In the genomic region with DNA sequence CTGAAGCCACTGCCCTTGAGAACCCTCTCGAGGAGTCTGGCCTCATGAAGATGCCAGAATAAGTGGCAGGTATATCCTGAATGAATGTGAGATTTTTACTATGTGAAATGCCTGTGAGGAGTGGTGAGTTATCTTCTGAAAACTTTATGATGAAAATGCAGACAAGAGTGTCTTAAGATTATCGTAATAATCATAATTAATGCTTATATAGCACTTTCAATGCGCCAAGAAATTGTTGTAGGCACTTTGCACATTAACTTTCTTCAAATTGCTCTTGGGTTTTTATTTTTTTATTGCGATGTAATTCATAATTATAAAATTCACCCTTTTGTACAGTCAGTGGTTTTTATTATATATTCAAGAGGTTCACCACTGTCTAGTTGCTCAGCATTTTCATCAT, we compare ENCODE assay signal across 8 cellular contexts.
DNase-seq lines count a peak whose midpoint lies in the region; ATAC-seq and TF ChIP-seq lines count a peak whose summit lies in the region.
"Not testable (repeated sequence)": the region's sequence is repeated elsewhere in the genome, so short reads cannot be mapped to it uniquely, and the experiment has no call there.

No MANE protein-coding gene starts in this region.

- not testable (repeated sequence) for ATAC-seq in WTC11; activated T-helper 17 cell treated with anti-CD3 and anti-CD28 coated beads, Interleukin-2, amount 50 U/mL, for 72 hours (replicated peaks); central memory CD8-positive, alpha-beta T cell (replicated peaks; ENCODE audit: extremely low read depth, poor library complexity, severe bottlenecking); stimulated activated naive B cell treated with anti-CD40 and anti-IgM and Interleukin-4, amounts not matched to agents 10 μg/mL and 1 μg/mL and 100 μg/mL, for 72 hours (replicated peaks)

- H3K27ac Mint-ChIP-seq in WTC11 = not testable (repeated sequence)
- peak overlapping the region; percentile 70 for H3K27ac Mint-ChIP-seq in activated T-helper 17 cell treated with anti-CD3 and anti-CD28 coated beads, Interleukin-2, amount 50 U/mL, for 72 hours
- peak overlapping the region; percentile 93 for H3K27ac Mint-ChIP-seq in central memory CD8-positive, alpha-beta T cell (ENCODE audit: low read depth)
- peak overlapping the region in 3 of 6 donors; percentile 90 to 95 (median 91) for H3K27ac Mint-ChIP-seq in immature natural killer cell
- H3K27ac Mint-ChIP-seq in stimulated activated naive B cell treated with anti-CD40 and anti-IgM and Interleukin-4, amounts not matched to agents 10 μg/mL and 1 μg/mL and 100 μg/mL, for 72 hours = peak overlapping the region; percentile 89

- not testable (repeated sequence) for H3K27me3 ChIP-seq in OCI-LY1 (ENCODE audit: insufficient read depth, low read length)

- not testable (repeated sequence) for DNase-seq in AG04449 (ENCODE audit: low read depth, low spot score); WTC11 (ENCODE audit: low spot score); central memory CD8-positive, alpha-beta T cell (ENCODE audit: low spot score in 2 of 2); immature natural killer cell; stimulated activated naive B cell treated with anti-CD40 and anti-IgM and Interleukin-4, amounts not matched to agents 10 μg/mL and 1 μg/mL and 100 μg/mL, for 72 hours

- POLR2A ChIA-PET in AG04449 (lab: Yijun Ruan, JAX); WTC11 (lab: Charles Lee): not testable (repeated sequence)

- peak overlapping the region; percentile 93; the same call in 1 of the 2 replicates for H3K4me3 ChIP-seq in AG04449 (ENCODE audit: low read depth, low read length)
- peak overlapping the region; percentile 36; the same call in 1 of the 2 replicates for H3K4me3 ChIP-seq in GM08714 (ENCODE audit: low read length)
- H3K4me3 ChIP-seq in OCI-LY1 (ENCODE audit: low read depth, low read length, poor library complexity, severe bottlenecking) = peak overlapping the region; percentile 99

- not testable (repeated sequence) for H3K27ac ChIP-seq in OCI-LY1 (ENCODE audit: low read depth, low read length, poor library complexity, severe bottlenecking)

- not testable (repeated sequence) for H3K9me3 Mint-ChIP-seq in WTC11; activated T-helper 17 cell treated with anti-CD3 and anti-CD28 coated beads, Interleukin-2, amount 50 U/mL, for 72 hours; central memory CD8-positive, alpha-beta T cell; stimulated activated naive B cell treated with anti-CD40 and anti-IgM and Interleukin-4, amounts not matched to agents 10 μg/mL and 1 μg/mL and 100 μg/mL, for 72 hours
- peaks cover 0 to 47% (median 2%) of the 10 kb centered on the region in 6 donors for H3K9me3 Mint-ChIP-seq in immature natural killer cell

- not testable (repeated sequence) for H3K36me3 Mint-ChIP-seq in WTC11, immature natural killer cell
- H3K36me3 Mint-ChIP-seq in activated T-helper 17 cell treated with anti-CD3 and anti-CD28 coated beads, Interleukin-2, amount 50 U/mL, for 72 hours (ENCODE audit: low read depth) = peaks cover 41% of the 10 kb centered on the region
- peaks cover 37% of the 10 kb centered on the region for H3K36me3 Mint-ChIP-seq in central memory CD8-positive, alpha-beta T cell (ENCODE audit: insufficient read depth)
- peaks cover 14 to 18% of the 10 kb centered on the region in 2 donors for H3K36me3 Mint-ChIP-seq in stimulated activated naive B cell treated with anti-CD40 and anti-IgM and Interleukin-4, amounts not matched to agents 10 μg/mL and 1 μg/mL and 100 μg/mL, for 72 hours

- not testable (repeated sequence) for H2AFZ ChIP-seq in OCI-LY1 (ENCODE audit: low read length)

- not testable (repeated sequence) for H3K4me1 Mint-ChIP-seq in WTC11
- H3K4me1 Mint-ChIP-seq in activated T-helper 17 cell treated with anti-CD3 and anti-CD28 coated beads, Interleukin-2, amount 50 U/mL, for 72 hours = peaks cover 28% of the 10 kb centered on the region
- peaks cover 47% of the 10 kb centered on the region for H3K4me1 Mint-ChIP-seq in central memory CD8-positive, alpha-beta T cell
- peaks cover 44 to 63% of the 10 kb centered on the region in 2 donors for H3K4me1 Mint-ChIP-seq in immature natural killer cell
- H3K4me1 Mint-ChIP-seq in stimulated activated naive B cell treated with anti-CD40 and anti-IgM and Interleukin-4, amounts not matched to agents 10 μg/mL and 1 μg/mL and 100 μg/mL, for 72 hours = peaks cover 19 to 32% of the 10 kb centered on the region in 2 donors

- H3K27me3 Mint-ChIP-seq in WTC11 (ENCODE audit: low read depth) = peaks cover 16% of the 10 kb centered on the region
- not testable (repeated sequence) for H3K27me3 Mint-ChIP-seq in activated T-helper 17 cell treated with anti-CD3 and anti-CD28 coated beads, Interleukin-2, amount 50 U/mL, for 72 hours; central memory CD8-positive, alpha-beta T cell; stimulated activated naive B cell treated with anti-CD40 and anti-IgM and Interleukin-4, amounts not matched to agents 10 μg/mL and 1 μg/mL and 100 μg/mL, for 72 hours
- peaks cover 0 to 12% (median 4%) of the 10 kb centered on the region in 3 donors for H3K27me3 Mint-ChIP-seq in immature natural killer cell (ENCODE audit: low read depth in 3 of 3)

- H3K79me2 ChIP-seq in OCI-LY1 (ENCODE audit: insufficient read depth, low read length) = not testable (repeated sequence)

- H4K20me1 ChIP-seq in OCI-LY1 (ENCODE audit: insufficient read depth, low read length) = not testable (repeated sequence)

- H3K9me3 ChIP-seq in OCI-LY1 (ENCODE audit: low read length) = not testable (repeated sequence)

- not testable (repeated sequence) for TF ChIP-seq CTCF in AG04449 (IDR thresholded peaks at IDR 0.05; ENCODE audit: insufficient read depth, low read length, missing control alignments); OCI-LY1 (IDR thresholded peaks at IDR 0.05; ENCODE audit: low read length); WTC11 (IDR thresholded peaks at IDR 0.05)

- H3F3A ChIP-seq in OCI-LY1 (ENCODE audit: insufficient read depth, low read length) = not testable (repeated sequence)

- peak overlapping the region; percentile 65; the same call in 1 of the 2 replicates for H3K4me2 ChIP-seq in OCI-LY1 (ENCODE audit: low read length)

- not testable (repeated sequence) for H3K36me3 ChIP-seq in OCI-LY1 (ENCODE audit: insufficient read depth, low read length)

- not testable (repeated sequence) for H3K9ac ChIP-seq in OCI-LY1 (ENCODE audit: low read length)

- peaks cover 13% of the 10 kb centered on the region for H3K4me1 ChIP-seq in OCI-LY1 (ENCODE audit: insufficient read depth, low read length, severe bottlenecking)

- CTCF ChIA-PET in AG04449 (lab: Yijun Ruan, JAX); WTC11 (lab: Charles Lee): not testable (repeated sequence)

- H3K4me3 Mint-ChIP-seq in WTC11 (peak overlapping the region; percentile 92), immature natural killer cell (peak overlapping the region in 4 of 5 donors; percentile 80 to 88 (median 83))
- H3K4me3 Mint-ChIP-seq in activated T-helper 17 cell treated with anti-CD3 and anti-CD28 coated beads, Interleukin-2, amount 50 U/mL, for 72 hours = peak overlapping the region; percentile 80
- peak overlapping the region; percentile 78 for H3K4me3 Mint-ChIP-seq in central memory CD8-positive, alpha-beta T cell
- H3K4me3 Mint-ChIP-seq in stimulated activated naive B cell treated with anti-CD40 and anti-IgM and Interleukin-4, amounts not matched to agents 10 μg/mL and 1 μg/mL and 100 μg/mL, for 72 hours = peak overlapping the region; percentile 86 to 91

- not testable (repeated sequence) for H3K9me2 ChIP-seq in OCI-LY1 (ENCODE audit: low read depth, low read length)

Comparison
In these comparisons a context has a peak if more than half of its experiments do, and no peak if none do; other contexts are left out.
1. H3K4me3 ChIP-seq: peak in every context shown above with its lines; median percentile 99 in OCI-LY1; 93 in AG04449; 36 in GM08714.